Comparison of ENCODE assay signal across 23 cellular contexts in the genomic region with DNA sequence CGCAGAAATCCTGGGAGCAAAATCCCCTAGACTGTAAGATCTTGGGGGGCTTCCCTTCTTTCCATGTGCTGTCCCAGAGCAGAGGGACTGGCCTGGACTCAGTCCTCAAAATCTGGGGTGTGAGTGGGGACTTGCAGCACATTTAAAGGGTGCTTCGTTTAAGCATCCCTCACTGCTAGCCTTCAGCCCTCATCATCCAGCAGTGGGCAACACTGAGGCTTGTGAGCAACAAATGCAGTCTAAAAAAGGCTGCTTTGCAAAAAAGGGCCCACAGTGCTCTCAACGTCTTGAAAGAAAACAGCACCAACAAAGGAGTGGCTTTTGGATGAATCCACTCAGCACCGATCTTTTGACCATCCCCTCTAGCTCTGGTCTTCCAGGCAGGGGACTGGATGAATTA.
DNase-seq lines count a peak whose midpoint lies in the region; ATAC-seq, FAIRE-seq and TF ChIP-seq lines count a peak whose summit lies in the region.
"Had no signal": no experiment of that assay in that cellular context is flagged by ENCODE, and none has a peak within 500 bp of the region (broad histone marks: within the 10 kb centered on the region; RNA-seq: fewer than 3 reads in every experiment).

No MANE protein-coding gene starts in this region.

- TF ChIP-seq CTCF in A549 (IDR thresholded peaks at IDR 0.05) = no peak; the same call in 2 of the 3 replicates
- peak; percentile 49 for TF ChIP-seq CTCF in WERI-Rb-1 (IDR thresholded peaks at IDR 0.05; ENCODE audit: low read depth, low read length)
- peak; percentile 44 for TF ChIP-seq CTCF in fibroblast of pulmonary artery (IDR thresholded peaks at IDR 0.05; ENCODE audit: low read length, missing control alignments)
- no peak for TF ChIP-seq CTCF in mucosa of descending colon (IDR thresholded peaks at IDR 0.05)

- H3K4me1 ChIP-seq in A549 = peaks cover 6% of the 10 kb centered on the region; the same call in 2 of the 3 replicates
- H3K4me1 ChIP-seq in mucosa of descending colon (ENCODE audit: low read depth) = no peaks in the 10 kb centered on the region

- CTCF ChIA-PET in A549 (lab: Yijun Ruan, JAX) = no interaction called here

- H3K27ac ChIP-seq in A549 (no peak overlapping the region), WERI-Rb-1 (no peak overlapping the region)
- H3K27ac ChIP-seq: body of pancreas, RWPE1, upper lobe of left lung had no signal

- ATAC-seq in A549 = peak; percentile 14 to 62; a peak in 3 of 6 replicates
- no peak for ATAC-seq in mucosa of descending colon
- no peak for ATAC-seq in HG02623 (IDR thresholded peaks at IDR 0.05; ENCODE audit: unreplicated experiment)
- ATAC-seq in GM19467 (IDR thresholded peaks at IDR 0.05; ENCODE audit: unreplicated experiment) = no peak
- ATAC-seq: body of pancreas, esophagus mucosa, left colon, right cardiac atrium had no signal

- POLR2A ChIA-PET in A549 (lab: Yijun Ruan, JAX) = no interaction called here

- TF ChIP-seq POLR2A in A549 (IDR thresholded peaks at IDR 0.05; ENCODE audit: low read length) = no peak

- TF ChIP-seq EP300 in A549 (IDR thresholded peaks at IDR 0.05) = no peak

- H3K36me3 ChIP-seq in H7 (replicated peaks; ENCODE audit: control insufficient read depth, insufficient read depth, low read length) (no peaks in the 10 kb centered on the region), WERI-Rb-1 (peaks cover 61% of the 10 kb centered on the region), mucosa of descending colon (ENCODE audit: low read depth) (no peaks in the 10 kb centered on the region)
- H3K36me3 ChIP-seq: upper lobe of left lung had no signal

- WGBS in A549 (ENCODE audit: missing lambda C conversion rate) = 24% methylated on average over 4 of the region's 4 CpGs

- H3K9me3 ChIP-seq in A549 = no peaks in the 10 kb centered on the region
- H3K9me3 ChIP-seq in WERI-Rb-1 (ENCODE audit: severe bottlenecking) = no peaks in the 10 kb centered on the region
- no peaks in the 10 kb centered on the region for H3K9me3 ChIP-seq in mucosa of descending colon
- H3K9me3 ChIP-seq: body of pancreas, upper lobe of left lung had no signal

- no peak for TF ChIP-seq RAD21 in A549 (conservative IDR thresholded peaks at IDR 0.05 in 1 of 2, IDR thresholded peaks at IDR 0.05 in 1 of 2)

- intact Hi-C loops in mucosa of descending colon (cut with DNase I, micrococcal nuclease) = no loop called here

- no peaks in the 10 kb centered on the region for H3K27me3 ChIP-seq in H7 (ENCODE audit: control insufficient read depth, insufficient read depth, low read length)
- no peaks in the 10 kb centered on the region for H3K27me3 ChIP-seq in WERI-Rb-1 (ENCODE audit: insufficient read depth, low read depth, severe bottlenecking)
- H3K27me3 ChIP-seq: body of pancreas, upper lobe of left lung had no signal

- DNase-seq in A549 (ENCODE audit: low read depth in 1 of 2, low spot score in 1 of 2) (peak in 1 of 2 experiments; percentile 19), H7 (peak; percentile 58), WERI-Rb-1 (no peak), fibroblast of pulmonary artery (ENCODE audit: low read depth) (peak; percentile 39), NCI-H1092 (lab: John Stamatoyannopoulos, UW) (no peak), mucosa of descending colon (no peak)
- DNase-seq: activated CD4-positive, alpha-beta memory T cell treated with anti-CD3 and anti-CD28 coated beads, Interleukin-2, amount 10 ng/mL, durations not matched to agents 7 days and 5 days; activated naive CD4-positive, alpha-beta T cell treated with anti-CD3 and anti-CD28 coated beads, Interleukin-2, amount 50 U/mL, for 16 hours; activated T-cell treated with anti-CD3 and anti-CD28 coated beads, Interleukin-2, amount 50 U/mL, for 24 hours; body of pancreas; CD4-positive, alpha-beta memory T cell; left colon; NCI-H1436; nucleus accumbens; right cardiac atrium; stimulated activated naive CD4-positive, alpha-beta T cell treated with Interleukin-2 at 50 U/mL for 16 hours; SW 1271; upper lobe of left lung had no signal

- H3K4me2 ChIP-seq in A549 = no peak overlapping the region

- no peak overlapping the region for H3K4me3 ChIP-seq in A549
- H3K4me3 ChIP-seq in H7 (ENCODE audit: insufficient read depth, low read depth, low read length) = no peak overlapping the region
- no peak overlapping the region for H3K4me3 ChIP-seq in WERI-Rb-1 (ENCODE audit: low read depth, low read length)
- no peak overlapping the region for H3K4me3 ChIP-seq in fibroblast of pulmonary artery (replicated peaks; ENCODE audit: low read depth, low read length)
- no peak overlapping the region for H3K4me3 ChIP-seq in mucosa of descending colon
- H3K4me3 ChIP-seq: body of pancreas, upper lobe of left lung had no signal

- no peak for FAIRE-seq in A549 (lab: Jason Lieb, UNC)
- FAIRE-seq: A204.1 had no signal

TF ChIP-seq in A549, 52 proteins besides CTCF, POLR2A, EP300 and RAD21:
- TF ChIP-seq HOXA7 (CRISPR knock-in tag; IDR thresholded peaks at IDR 0.05) = no peak
- TF ChIP-seq MYC (IDR thresholded peaks at IDR 0.05; ENCODE audit: borderline replicate concordance, low read length) = no peak
TF ChIP-seq in A549: peak in this region for 0.

Comparison
In these comparisons a context has a peak if more than half of its experiments do, and no peak if none do; other contexts are left out.
1. ATAC-seq: peak in A549 (2 of 2); none in mucosa of descending colon (single experiment), HG02623 (single experiment) and GM19467 (single experiment).
2. DNase-seq: peak in H7 (single experiment) and fibroblast of pulmonary artery (single experiment); none in WERI-Rb-1 (single experiment), NCI-H1092 (single experiment) and mucosa of descending colon (0 of 3).
3. CTCF ChIP-seq: peak in WERI-Rb-1 (single experiment) and fibroblast of pulmonary artery (single experiment); none in A549 (single experiment) and mucosa of descending colon (single experiment).